Comparison of ENCODE assay signal across 34 cellular contexts in the genomic region with DNA sequence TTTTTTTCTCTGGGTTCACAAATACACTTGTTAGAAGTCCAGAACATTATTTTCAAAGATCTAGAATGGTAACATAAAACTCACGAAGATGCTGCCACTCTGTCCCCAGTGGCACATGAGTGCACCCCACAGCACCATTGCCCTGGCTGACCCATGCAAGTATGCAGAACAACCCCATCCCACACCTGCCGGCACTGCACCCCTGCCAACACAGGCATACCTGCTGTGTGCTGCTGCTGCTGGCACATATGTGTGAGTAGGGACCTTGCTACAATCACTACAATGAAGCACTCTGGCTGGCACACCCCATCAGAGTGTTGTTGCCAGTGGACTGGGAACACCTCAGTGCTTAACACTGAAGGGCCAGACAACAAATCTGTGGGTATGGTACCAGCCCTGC.
"Had no signal": no experiment of that assay in that cellular context is flagged by ENCODE, and none has a peak within 500 bp of the region (broad histone marks: within the 10 kb centered on the region; RNA-seq: fewer than 3 reads in every experiment).

No MANE protein-coding gene starts in this region.

- DNase-seq: Karpas-422, Kasumi-1, KG1, MG63, MM.1S, MV-4-11, NCI-H1048, NCI-H1092, NCI-H1092 treated with DMSO at 0.1 percent for 48 hours, NCI-H1105, NCI-H1105 treated with DMSO at 0.1 percent for 48 hours, NCI-H1417, NCI-H1417 treated with DMSO at 0.1 percent for 48 hours, NCI-H1436, NCI-H1436 treated with DMSO at 0.1 percent for 48 hours, NCI-H146, NCI-H1694, NCI-H1694 treated with DMSO at 0.1 percent for 48 hours, NCI-H187, NCI-H187 treated with DMSO at 0.1 percent for 48 hours, NCI-H1930, NCI-H2029, NCI-H2029 treated with DMSO at 0.1 percent for 48 hours, NCI-H2081, NCI-H2081 treated with DMSO at 0.1 percent for 48 hours, NCI-H2107, NCI-H2171, NCI-H2171 treated with DMSO at 0.1 percent for 48 hours, NCI-H2227 treated with DMSO at 0.1 percent for 48 hours, NCI-H226, NCI-H345, NCI-H446, NCI-H446 treated with DMSO at 0.1 percent for 48 hours had no signal

- H3K4me3 ChIP-seq: MG63 had no signal

- H3K9me3 ChIP-seq: MG63 had no signal

- H3K9ac ChIP-seq: KMS-11 had no signal

- H3K36me3 ChIP-seq: MG63 had no signal

- H3K27ac ChIP-seq: KMS-11 had no signal
